In the genomic region with DNA sequence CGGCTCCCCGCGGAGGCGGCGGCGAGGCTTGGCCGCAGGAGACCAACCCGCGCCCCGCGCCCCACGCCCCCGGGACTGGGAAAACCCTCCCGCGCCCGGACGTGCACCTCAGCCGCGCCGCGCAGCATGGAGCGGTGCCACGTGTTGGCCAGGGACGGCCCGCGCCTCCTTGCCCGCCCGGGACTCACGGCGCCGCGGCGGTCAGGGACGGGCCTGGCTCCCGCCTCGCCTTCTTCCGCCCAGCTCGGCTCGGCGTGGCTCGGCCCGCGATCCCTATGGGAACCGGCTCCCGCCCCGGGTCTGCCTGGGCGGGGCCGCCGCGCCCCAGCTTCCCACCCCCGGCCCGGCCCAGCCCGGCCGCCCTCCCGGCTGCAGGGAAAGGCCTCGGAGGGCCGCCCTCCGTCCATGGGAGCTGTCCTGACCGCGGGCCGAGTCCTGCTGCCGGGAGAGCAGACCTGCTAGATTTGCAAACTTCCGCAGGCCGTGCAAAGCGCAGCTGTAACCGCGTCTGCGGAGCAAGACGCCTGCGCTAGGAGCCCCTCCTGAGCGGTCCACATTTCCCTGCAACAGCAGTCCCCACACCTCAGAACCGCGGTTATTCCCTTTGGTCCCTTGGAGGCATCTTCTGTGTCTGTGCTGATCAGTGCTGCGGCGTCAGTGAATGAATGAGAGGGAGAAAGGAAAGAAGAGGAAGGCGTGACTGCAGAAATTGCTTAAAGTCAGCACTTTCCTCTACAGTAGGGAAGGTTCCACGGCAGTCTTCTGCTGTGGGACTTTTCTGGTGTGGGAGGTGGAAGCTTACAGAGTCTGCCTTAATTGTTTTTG, we compare ENCODE assay signal across 1 cellular context.
TF ChIP-seq lines count a peak whose summit lies in the region.

TSS of gene CDKL1 (minus strand) at position 246 of the 825 bp plus-strand sequence. CDS start 1,013 bp downstream, outside the sequence.

TF ChIP-seq in HepG2, 621 proteins besides CTCF, POLR2A, EP300 and RAD21 (continued from another document and continues in another):
- TF ChIP-seq, protein P1, sequence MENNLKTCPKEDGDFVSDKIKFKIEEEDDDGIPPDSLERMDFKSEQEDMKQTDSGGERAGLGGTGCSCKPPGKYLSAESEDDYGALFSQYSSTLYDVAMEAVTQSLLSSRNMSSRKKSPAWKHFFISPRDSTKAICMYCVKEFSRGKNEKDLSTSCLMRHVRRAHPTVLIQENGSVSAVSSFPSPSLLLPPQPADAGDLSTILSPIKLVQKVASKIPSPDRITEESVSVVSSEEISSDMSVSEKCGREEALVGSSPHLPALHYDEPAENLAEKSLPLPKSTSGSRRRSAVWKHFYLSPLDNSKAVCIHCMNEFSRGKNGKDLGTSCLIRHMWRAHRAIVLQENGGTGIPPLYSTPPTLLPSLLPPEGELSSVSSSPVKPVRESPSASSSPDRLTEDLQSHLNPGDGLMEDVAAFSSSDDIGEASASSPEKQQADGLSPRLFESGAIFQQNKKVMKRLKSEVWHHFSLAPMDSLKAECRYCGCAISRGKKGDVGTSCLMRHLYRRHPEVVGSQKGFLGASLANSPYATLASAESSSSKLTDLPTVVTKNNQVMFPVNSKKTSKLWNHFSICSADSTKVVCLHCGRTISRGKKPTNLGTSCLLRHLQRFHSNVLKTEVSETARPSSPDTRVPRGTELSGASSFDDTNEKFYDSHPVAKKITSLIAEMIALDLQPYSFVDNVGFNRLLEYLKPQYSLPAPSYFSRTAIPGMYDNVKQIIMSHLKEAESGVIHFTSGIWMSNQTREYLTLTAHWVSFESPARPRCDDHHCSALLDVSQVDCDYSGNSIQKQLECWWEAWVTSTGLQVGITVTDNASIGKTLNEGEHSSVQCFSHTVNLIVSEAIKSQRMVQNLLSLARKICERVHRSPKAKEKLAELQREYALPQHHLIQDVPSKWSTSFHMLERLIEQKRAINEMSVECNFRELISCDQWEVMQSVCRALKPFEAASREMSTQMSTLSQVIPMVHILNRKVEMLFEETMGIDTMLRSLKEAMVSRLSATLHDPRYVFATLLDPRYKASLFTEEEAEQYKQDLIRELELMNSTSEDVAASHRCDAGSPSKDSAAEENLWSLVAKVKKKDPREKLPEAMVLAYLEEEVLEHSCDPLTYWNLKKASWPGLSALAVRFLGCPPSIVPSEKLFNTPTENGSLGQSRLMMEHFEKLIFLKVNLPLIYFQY (CRISPR knock-in tag; IDR thresholded peaks at IDR 0.05; ENCODE audit: borderline replicate concordance), result peak; percentile 88; the same call in 1 of the 2 replicates
- TF ChIP-seq SUZ12 (IDR thresholded peaks at IDR 0.05; ENCODE audit: low read depth, low read length) (no peak), POGZ (CRISPR knock-in tag; IDR thresholded peaks at IDR 0.05) (no peak), NCOA1 (CRISPR knock-in tag; IDR thresholded peaks at IDR 0.05) (no peak; the same call in 1 of the 2 replicates), RBM39 (IDR thresholded peaks at IDR 0.05; ENCODE audit: low read depth, low read length, poor library complexity, severe bottlenecking) (no peak), ZNF687 (CRISPR knock-in tag; IDR thresholded peaks at IDR 0.05) (peak; percentile 98), TOPORS (CRISPR knock-in tag; IDR thresholded peaks at IDR 0.05) (no peak), ZNF343 (CRISPR knock-in tag; IDR thresholded peaks at IDR 0.05) (0 out of 2 replicates have a peak, but pooled peaks have one; percentile 58), YY1 (IDR thresholded peaks at IDR 0.05; ENCODE audit: insufficient read depth, insufficient replicate concordance, low read depth, low read length) (peak; percentile 31), CHD4 (IDR thresholded peaks at IDR 0.05; ENCODE audit: borderline replicate concordance, low read length) (no peak), SYNCRIP (IDR thresholded peaks at IDR 0.05; ENCODE audit: insufficient read depth, low read depth, low read length) (no peak), ZNF607 (CRISPR knock-in tag; IDR thresholded peaks at IDR 0.05; ENCODE audit: borderline replicate concordance) (no peak), ZNF75D (CRISPR knock-in tag; IDR thresholded peaks at IDR 0.05; ENCODE audit: borderline replicate concordance) (no peak), TEAD3 (CRISPR knock-in tag; optimal IDR thresholded peaks at IDR 0.05; ENCODE audit: borderline replicate concordance) (no peak), XBP1 (CRISPR knock-in tag; IDR thresholded peaks at IDR 0.05) (peak; percentile 44; the same call in 1 of the 2 replicates), ONECUT2 (CRISPR knock-in tag; IDR thresholded peaks at IDR 0.05) (no peak), STAT6 (CRISPR knock-in tag; IDR thresholded peaks at IDR 0.05; ENCODE audit: borderline replicate concordance) (no peak), IKZF4 (CRISPR knock-in tag; IDR thresholded peaks at IDR 0.05; ENCODE audit: borderline replicate concordance, low read depth, not compliant biosample characterization) (peak; percentile 71), SOX5 (CRISPR knock-in tag; IDR thresholded peaks at IDR 0.05; ENCODE audit: borderline replicate concordance) (no peak), KLF11 (CRISPR knock-in tag; IDR thresholded peaks at IDR 0.05) (no peak), MXD4 (CRISPR knock-in tag; IDR thresholded peaks at IDR 0.05) (peak; percentile 65), SIN3B (IDR thresholded peaks at IDR 0.05; ENCODE audit: low read length) (no peak), ZNF234 (CRISPR knock-in tag; conservative IDR thresholded peaks at IDR 0.05) (no peak), FOXK1 (CRISPR knock-in tag; IDR thresholded peaks at IDR 0.05; ENCODE audit: borderline replicate concordance, low read depth) (no peak), FOSL2 (CRISPR knock-in tag; IDR thresholded peaks at IDR 0.05) (peak; percentile 7; the same call in 1 of the 2 replicates), ZNF207 (IDR thresholded peaks at IDR 0.05; ENCODE audit: borderline replicate concordance) (no peak), HDAC6 (IDR thresholded peaks at IDR 0.05; ENCODE audit: low read depth, low read length) (no peak), ZNF709 (CRISPR knock-in tag; IDR thresholded peaks at IDR 0.05) (no peak; the same call in none of the 2 replicates), ZNF670 (CRISPR knock-in tag; IDR thresholded peaks at IDR 0.05; ENCODE audit: borderline replicate concordance) (no peak), KMT2B (CRISPR knock-in tag; IDR thresholded peaks at IDR 0.05) (no peak), ZNF781 (CRISPR knock-in tag; IDR thresholded peaks at IDR 0.05; ENCODE audit: borderline replicate concordance, not compliant biosample characterization) (no peak), ZBTB21 (CRISPR knock-in tag; IDR thresholded peaks at IDR 0.05) (no peak), ZNF775 (CRISPR knock-in tag; IDR thresholded peaks at IDR 0.05; ENCODE audit: borderline replicate concordance) (no peak), ZSCAN20 (CRISPR knock-in tag; IDR thresholded peaks at IDR 0.05; ENCODE audit: borderline replicate concordance) (peak; percentile 96), CREM (IDR thresholded peaks at IDR 0.05) (no peak), CREM (CRISPR knock-in tag; IDR thresholded peaks at IDR 0.05) (no peak), SSRP1 (CRISPR knock-in tag; IDR thresholded peaks at IDR 0.05) (no peak), ZNF556 (CRISPR knock-in tag; IDR thresholded peaks at IDR 0.05; ENCODE audit: borderline replicate concordance) (no peak; the same call in 1 of the 2 replicates), ZNF891 (CRISPR knock-in tag; IDR thresholded peaks at IDR 0.05) (peak; percentile 14; the same call in 1 of the 2 replicates), CBX1 (IDR thresholded peaks at IDR 0.05; ENCODE audit: low read depth) (no peak), SOX6 (IDR thresholded peaks at IDR 0.05) (no peak), SOX6 (CRISPR knock-in tag; IDR thresholded peaks at IDR 0.05) (no peak), ZNF616 (CRISPR knock-in tag; IDR thresholded peaks at IDR 0.05; ENCODE audit: low read depth) (peak; percentile 41; the same call in 1 of the 2 replicates)
- TF ChIP-seq, protein P2, sequence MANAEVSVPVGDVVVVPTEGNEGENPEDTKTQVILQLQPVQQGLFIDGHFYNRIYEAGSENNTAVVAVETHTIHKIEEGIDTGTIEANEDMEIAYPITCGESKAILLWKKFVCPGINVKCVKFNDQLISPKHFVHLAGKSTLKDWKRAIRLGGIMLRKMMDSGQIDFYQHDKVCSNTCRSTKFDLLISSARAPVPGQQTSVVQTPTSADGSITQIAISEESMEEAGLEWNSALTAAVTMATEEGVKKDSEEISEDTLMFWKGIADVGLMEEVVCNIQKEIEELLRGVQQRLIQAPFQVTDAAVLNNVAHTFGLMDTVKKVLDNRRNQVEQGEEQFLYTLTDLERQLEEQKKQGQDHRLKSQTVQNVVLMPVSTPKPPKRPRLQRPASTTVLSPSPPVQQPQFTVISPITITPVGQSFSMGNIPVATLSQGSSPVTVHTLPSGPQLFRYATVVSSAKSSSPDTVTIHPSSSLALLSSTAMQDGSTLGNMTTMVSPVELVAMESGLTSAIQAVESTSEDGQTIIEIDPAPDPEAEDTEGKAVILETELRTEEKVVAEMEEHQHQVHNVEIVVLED (CRISPR knock-in tag; IDR thresholded peaks at IDR 0.05; ENCODE audit: borderline replicate concordance), result no peak
- TF ChIP-seq, protein P3, sequence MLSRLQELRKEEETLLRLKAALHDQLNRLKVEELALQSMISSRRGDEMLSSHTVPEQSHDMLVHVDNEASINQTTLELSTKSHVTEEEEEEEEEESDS (CRISPR knock-in tag; IDR thresholded peaks at IDR 0.05; ENCODE audit: borderline replicate concordance), result no peak
- TF ChIP-seq, protein P4, sequence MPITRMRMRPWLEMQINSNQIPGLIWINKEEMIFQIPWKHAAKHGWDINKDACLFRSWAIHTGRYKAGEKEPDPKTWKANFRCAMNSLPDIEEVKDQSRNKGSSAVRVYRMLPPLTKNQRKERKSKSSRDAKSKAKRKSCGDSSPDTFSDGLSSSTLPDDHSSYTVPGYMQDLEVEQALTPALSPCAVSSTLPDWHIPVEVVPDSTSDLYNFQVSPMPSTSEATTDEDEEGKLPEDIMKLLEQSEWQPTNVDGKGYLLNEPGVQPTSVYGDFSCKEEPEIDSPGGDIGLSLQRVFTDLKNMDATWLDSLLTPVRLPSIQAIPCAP (CRISPR knock-in tag; IDR thresholded peaks at IDR 0.05; ENCODE audit: low read depth), result no peak
- TF ChIP-seq, protein P5, sequence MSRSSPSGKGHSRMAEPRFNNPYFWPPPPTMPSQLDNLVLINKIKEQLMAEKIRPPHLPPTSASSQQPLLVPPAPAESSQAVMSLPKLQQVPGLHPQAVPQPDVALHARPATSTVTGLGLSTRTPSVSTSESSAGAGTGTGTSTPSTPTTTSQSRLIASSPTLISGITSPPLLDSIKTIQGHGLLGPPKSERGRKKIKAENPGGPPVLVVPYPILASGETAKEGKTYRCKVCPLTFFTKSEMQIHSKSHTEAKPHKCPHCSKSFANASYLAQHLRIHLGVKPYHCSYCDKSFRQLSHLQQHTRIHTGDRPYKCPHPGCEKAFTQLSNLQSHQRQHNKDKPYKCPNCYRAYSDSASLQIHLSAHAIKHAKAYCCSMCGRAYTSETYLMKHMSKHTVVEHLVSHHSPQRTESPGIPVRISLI (CRISPR knock-in tag; IDR thresholded peaks at IDR 0.05; ENCODE audit: borderline replicate concordance), result no peak
- TF ChIP-seq, protein P6, sequence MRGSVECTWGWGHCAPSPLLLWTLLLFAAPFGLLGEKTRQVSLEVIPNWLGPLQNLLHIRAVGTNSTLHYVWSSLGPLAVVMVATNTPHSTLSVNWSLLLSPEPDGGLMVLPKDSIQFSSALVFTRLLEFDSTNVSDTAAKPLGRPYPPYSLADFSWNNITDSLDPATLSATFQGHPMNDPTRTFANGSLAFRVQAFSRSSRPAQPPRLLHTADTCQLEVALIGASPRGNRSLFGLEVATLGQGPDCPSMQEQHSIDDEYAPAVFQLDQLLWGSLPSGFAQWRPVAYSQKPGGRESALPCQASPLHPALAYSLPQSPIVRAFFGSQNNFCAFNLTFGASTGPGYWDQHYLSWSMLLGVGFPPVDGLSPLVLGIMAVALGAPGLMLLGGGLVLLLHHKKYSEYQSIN (CRISPR knock-in tag; IDR thresholded peaks at IDR 0.05; ENCODE audit: borderline replicate concordance), result no peak
